ENCODE assay signal across 10 cellular contexts in the genomic region with DNA sequence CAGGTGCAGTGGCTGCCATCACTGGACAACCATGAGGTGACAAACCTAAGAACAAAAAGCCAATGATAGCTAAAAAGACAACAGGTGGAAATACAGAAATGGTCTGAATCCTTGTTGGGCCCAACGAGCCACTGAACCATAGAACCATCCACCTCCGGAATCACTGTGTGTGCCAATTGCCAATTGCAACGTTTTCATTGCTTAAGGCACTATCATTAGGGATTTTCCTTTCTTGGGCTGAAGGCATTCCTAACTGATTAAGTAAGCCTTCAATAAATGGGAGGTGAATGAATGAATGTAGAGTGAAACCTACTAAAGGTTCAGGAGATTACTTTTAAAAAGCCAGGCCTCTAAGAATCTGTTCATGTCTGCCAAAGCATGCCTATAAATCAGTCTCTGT. TPM values are rescaled to one million over a fixed set of nuclear protein-coding genes. Genes with fewer than 3 reads are reported as not detected.
DNase-seq lines count a peak whose midpoint lies in the region; ATAC-seq and TF ChIP-seq lines count a peak whose summit lies in the region.
"Had no signal": no experiment of that assay in that cellular context is flagged by ENCODE, and none has a peak within 500 bp of the region (broad histone marks: within the 10 kb centered on the region; RNA-seq: fewer than 3 reads in every experiment).

No MANE protein-coding gene starts in this region.

- peaks cover 3% of the 10 kb centered on the region for H3K27me3 Mint-ChIP-seq in type B pancreatic cell

- no peak overlapping the region for H2AFZ ChIP-seq in HCT116 (ENCODE audit: low read depth, low read length, poor library complexity, severe bottlenecking)

- H3K9me3 ChIP-seq in HCT116 (ENCODE audit: control insufficient read depth in 1 of 2, insufficient read depth in 1 of 2, low read depth in 1 of 2, low read length in 2 of 2) (no peaks in the 10 kb centered on the region), gastroesophageal sphincter (no peaks in the 10 kb centered on the region)
- H3K9me3 ChIP-seq: ovary had no signal

- CTCF ChIA-PET in HCT116 (lab: Charles Lee), result no interaction called here

- TF ChIP-seq CTCF in HCT116 (IDR thresholded peaks at IDR 0.05 in 2 of 3, conservative IDR thresholded peaks at IDR 0.05 in 1 of 3; ENCODE audit: borderline replicate concordance in 1 of 3, insufficient read depth in 1 of 3, low read depth in 2 of 3, low read length in 2 of 3), result no peak
- TF ChIP-seq CTCF in gastroesophageal sphincter (IDR thresholded peaks at IDR 0.05), result no peak
- no peak for TF ChIP-seq CTCF in type B pancreatic cell (conservative IDR thresholded peaks at IDR 0.05)

- DNase-seq in HCT116 (ENCODE audit: low read depth, low spot score), result no peak
- peak; percentile 78 for DNase-seq in astrocyte of the hippocampus (ENCODE audit: low read depth, low spot score)
- DNase-seq in type B pancreatic cell (ENCODE audit: extremely low spot score, unreplicated experiment), result no peak
- no peak for DNase-seq in stimulated activated CD4-positive, alpha-beta T cell treated with anti-CD3 and anti-CD28 coated beads, Interleukin-4, amount 100 ng/mL, for 24 hours
- DNase-seq in NCI-H146 treated with DMSO at 0.1 percent for 48 hours (lab: John Stamatoyannopoulos, UW; ENCODE audit: unreplicated experiment), result no peak
- no peak for DNase-seq in activated CD4-positive, alpha-beta T cell treated with anti-CD3 and anti-CD28 coated beads for 1 hour
- DNase-seq: activated CD4-positive, CD25-positive, alpha-beta regulatory T cell treated with anti-CD3 and anti-CD28 coated beads, Interleukin-2, amount 50 U/mL, for 72 hours; NCI-H2107; ovary had no signal

- peak overlapping the region; percentile 58 for H3K4me3 Mint-ChIP-seq in type B pancreatic cell

- H3K9ac ChIP-seq in HCT116 (ENCODE audit: low read length), result no peak overlapping the region

- H3K4me1 ChIP-seq in HCT116 (ENCODE audit: control insufficient read depth in 1 of 2, insufficient read depth in 2 of 2, low read length in 2 of 2) (peaks cover 17 to 31% of the 10 kb centered on the region in 2 experiments), gastroesophageal sphincter (peaks cover 10 to 85% (median 43%) of the 10 kb centered on the region in 3 donors)

- H3K4me1 Mint-ChIP-seq in type B pancreatic cell (ENCODE audit: unreplicated experiment), result peaks cover 39% of the 10 kb centered on the region

- TSS peak; percentile 17 for BruUV-seq in HCT116 (replicated peaks; lab: Mats Ljungman, UMichigan)

- POLR2A ChIA-PET in HCT116 (lab: Charles Lee), result no interaction called here

- H3K27me3 ChIP-seq in HCT116 (ENCODE audit: insufficient read depth, low read length) (no peaks in the 10 kb centered on the region), gastroesophageal sphincter (no peaks in the 10 kb centered on the region)
- H3K27me3 ChIP-seq: ovary had no signal

- RAD21 ChIA-PET in HCT116 (lab: Charles Lee; ENCODE audit: low non-redundant PET in 1 of 2, low total read pairs in 2 of 2, uncharacterized antibody in 2 of 2, unreplicated experiment in 2 of 2), result no interaction called here

- no peak for TF ChIP-seq POLR2A in HCT116 (IDR thresholded peaks at IDR 0.05; ENCODE audit: borderline replicate concordance, extremely low read depth, insufficient read depth, insufficient read length)
- no peak for TF ChIP-seq POLR2A in gastroesophageal sphincter (IDR thresholded peaks at IDR 0.05)

- no peaks in the 10 kb centered on the region for H4K20me1 ChIP-seq in HCT116 (ENCODE audit: insufficient read depth)

- intact Hi-C loops in HCT116 (cut with micrococcal nuclease), result no loop called here

- H3K9me3 Mint-ChIP-seq in type B pancreatic cell, result no peaks in the 10 kb centered on the region

- peaks cover 79% of the 10 kb centered on the region for H3K79me2 ChIP-seq in HCT116 (ENCODE audit: insufficient read depth, low read length)

- no peaks in the 10 kb centered on the region for H3K36me3 ChIP-seq in HCT116 (ENCODE audit: control insufficient read depth in 1 of 2, insufficient read depth in 2 of 2, low read length in 2 of 2)
- no peaks in the 10 kb centered on the region for H3K36me3 ChIP-seq in gastroesophageal sphincter
- H3K36me3 ChIP-seq: ovary had no signal

- peaks cover 4% of the 10 kb centered on the region for H3K36me3 Mint-ChIP-seq in type B pancreatic cell

- 31% methylated on average over 3 of the region's 3 CpGs for WGBS in gastroesophageal sphincter (ENCODE audit: low coverage in 1 of 2), 2 donors

- no peak overlapping the region for H3K4me2 ChIP-seq in HCT116 (ENCODE audit: low read length)

- no peak for TF ChIP-seq RAD21 in HCT116 (IDR thresholded peaks at IDR 0.05; ENCODE audit: low read depth)

- ATAC-seq in HCT116 (no peak), gastroesophageal sphincter (no peak)

- H3K27ac ChIP-seq in HCT116 (ENCODE audit: low read depth, low read length) (no peak overlapping the region), gastroesophageal sphincter (peak overlapping the region; percentile 61 to 94 (median 80))
- H3K27ac ChIP-seq: ovary had no signal

- H3K9me2 ChIP-seq in HCT116 (ENCODE audit: insufficient read depth), result no peaks in the 10 kb centered on the region

- TF ChIP-seq EP300 in gastroesophageal sphincter (IDR thresholded peaks at IDR 0.05), result no peak

- H3K27ac Mint-ChIP-seq in type B pancreatic cell, result no peak overlapping the region

- H3K4me3 ChIP-seq in HCT116 (replicated peaks in 1 of 2; ENCODE audit: low read depth in 1 of 2, low read length in 2 of 2), result no peak overlapping the region
- peak overlapping the region in 1 of 2 donors; percentile 84 for H3K4me3 ChIP-seq in gastroesophageal sphincter
- H3K4me3 ChIP-seq: ovary had no signal

TF ChIP-seq in HCT116, 20 proteins besides CTCF, POLR2A, EP300 and RAD21:
- TF ChIP-seq FOSL1 (IDR thresholded peaks at IDR 0.05; ENCODE audit: low read depth), result no peak
- no peak for TF ChIP-seq EGR1 (IDR thresholded peaks at IDR 0.05; ENCODE audit: low read depth)
- no peak; the same call in 1 of the 2 replicates for TF ChIP-seq SP1 (IDR thresholded peaks at IDR 0.05; ENCODE audit: low read depth)
- no peak for TF ChIP-seq EZH2 (IDR thresholded peaks at IDR 0.05)
- TF ChIP-seq, protein P1, sequence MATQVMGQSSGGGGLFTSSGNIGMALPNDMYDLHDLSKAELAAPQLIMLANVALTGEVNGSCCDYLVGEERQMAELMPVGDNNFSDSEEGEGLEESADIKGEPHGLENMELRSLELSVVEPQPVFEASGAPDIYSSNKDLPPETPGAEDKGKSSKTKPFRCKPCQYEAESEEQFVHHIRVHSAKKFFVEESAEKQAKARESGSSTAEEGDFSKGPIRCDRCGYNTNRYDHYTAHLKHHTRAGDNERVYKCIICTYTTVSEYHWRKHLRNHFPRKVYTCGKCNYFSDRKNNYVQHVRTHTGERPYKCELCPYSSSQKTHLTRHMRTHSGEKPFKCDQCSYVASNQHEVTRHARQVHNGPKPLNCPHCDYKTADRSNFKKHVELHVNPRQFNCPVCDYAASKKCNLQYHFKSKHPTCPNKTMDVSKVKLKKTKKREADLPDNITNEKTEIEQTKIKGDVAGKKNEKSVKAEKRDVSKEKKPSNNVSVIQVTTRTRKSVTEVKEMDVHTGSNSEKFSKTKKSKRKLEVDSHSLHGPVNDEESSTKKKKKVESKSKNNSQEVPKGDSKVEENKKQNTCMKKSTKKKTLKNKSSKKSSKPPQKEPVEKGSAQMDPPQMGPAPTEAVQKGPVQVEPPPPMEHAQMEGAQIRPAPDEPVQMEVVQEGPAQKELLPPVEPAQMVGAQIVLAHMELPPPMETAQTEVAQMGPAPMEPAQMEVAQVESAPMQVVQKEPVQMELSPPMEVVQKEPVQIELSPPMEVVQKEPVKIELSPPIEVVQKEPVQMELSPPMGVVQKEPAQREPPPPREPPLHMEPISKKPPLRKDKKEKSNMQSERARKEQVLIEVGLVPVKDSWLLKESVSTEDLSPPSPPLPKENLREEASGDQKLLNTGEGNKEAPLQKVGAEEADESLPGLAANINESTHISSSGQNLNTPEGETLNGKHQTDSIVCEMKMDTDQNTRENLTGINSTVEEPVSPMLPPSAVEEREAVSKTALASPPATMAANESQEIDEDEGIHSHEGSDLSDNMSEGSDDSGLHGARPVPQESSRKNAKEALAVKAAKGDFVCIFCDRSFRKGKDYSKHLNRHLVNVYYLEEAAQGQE (IDR thresholded peaks at IDR 0.05; ENCODE audit: low read depth), result no peak
- no peak for TF ChIP-seq SIN3A (IDR thresholded peaks at IDR 0.05; ENCODE audit: low read depth)
- no peak for TF ChIP-seq SRF (IDR thresholded peaks at IDR 0.05; ENCODE audit: low read depth)
- no peak for TF ChIP-seq CEBPB (IDR thresholded peaks at IDR 0.05; ENCODE audit: low read depth)
- TF ChIP-seq ELF1 (IDR thresholded peaks at IDR 0.05; ENCODE audit: borderline replicate concordance, low read depth), result no peak

RNA-seq across cellular contexts. Expression of a gene that starts 3.6 kb away (rescaled TPM):
- total RNA-seq in HCT116 (2021; ENCODE audit: unreplicated experiment) (12.2 TPM), gastroesophageal sphincter (10 to 100 TPM; 11.2 to 37.7 (median 26.6) TPM), type B pancreatic cell (ENCODE audit: low replicate concordance) (9.1 and 12.3 TPM in 2 replicates)
- polyA plus RNA-seq in HCT116 (2012), result 2.9 and 3.1 TPM in 2 replicates

RNA-seq across cellular contexts. Expression of a gene that starts 36.9 kb away (rescaled TPM):
- total RNA-seq in HCT116 (2021; ENCODE audit: unreplicated experiment) (not detected), gastroesophageal sphincter (under 1 TPM in 2 of 4 donors, not detected in 2; 0.27 to 0.39 TPM), type B pancreatic cell (ENCODE audit: low replicate concordance) (1.3 and 1.4 TPM in 2 replicates)
- not detected in 2 replicates for polyA plus RNA-seq in HCT116 (2012)
